Comparison of ENCODE assay signal across 9 cellular contexts in genomic region chr16:52912565-52913173, GRCh38.
A peak's percentile ranks its signal among the peaks of the same experiment; 100 is the strongest.
DNase-seq lines count a peak whose midpoint lies in the region; ATAC-seq, FAIRE-seq and TF ChIP-seq lines count a peak whose summit lies in the region.
"Had no signal": no experiment of that assay in that cellular context is flagged by ENCODE, and none has a peak within 500 bp of the region (broad histone marks: within the 10 kb centered on the region; RNA-seq: fewer than 3 reads in every experiment).

No MANE protein-coding gene starts in this region.

- H3K4me3 Mint-ChIP-seq in endothelial cell (ENCODE audit: unreplicated experiment) (no peak overlapping the region), mesothelial cell of epicardium (no peak overlapping the region)

- H3K4me3 ChIP-seq in DOHH2 (ENCODE audit: low read length), result no peak overlapping the region
- H3K4me3 ChIP-seq: thoracic aorta had no signal

- peak; percentile 5 for FAIRE-seq in urothelium cell line (lab: Jason Lieb, UNC)

- H3K36me3 ChIP-seq in DOHH2 (ENCODE audit: control insufficient read depth, low read length), result no peaks in the 10 kb centered on the region
- H3K36me3 ChIP-seq: thoracic aorta had no signal

- H3K27me3 ChIP-seq in DOHH2 (ENCODE audit: control insufficient read depth, low read length), result no peaks in the 10 kb centered on the region

- no peaks in the 10 kb centered on the region for H3K79me2 ChIP-seq in DOHH2 (ENCODE audit: control insufficient read depth, low read length)

- peak; percentile 55 for DNase-seq in LoVo (ENCODE audit: low spot score)
- DNase-seq in SHP77 treated with DMSO at 0.1 percent for 48 hours (lab: John Stamatoyannopoulos, UW), result peak; percentile 48
- peak; percentile 74 for DNase-seq in endothelial cell (ENCODE audit: low spot score)
- DNase-seq in mesothelial cell of epicardium (ENCODE audit: low spot score in 2 of 2, unreplicated experiment in 2 of 2), result peak in 1 of 2 experiments; percentile 68
- DNase-seq in urothelium cell line (ENCODE audit: low spot score), result peak; percentile 63
- DNase-seq in posterior vena cava (ENCODE audit: low spot score), result no peak

- H3K27me3 Mint-ChIP-seq in endothelial cell (ENCODE audit: unreplicated experiment) (peaks cover 8% of the 10 kb centered on the region), mesothelial cell of epicardium (ENCODE audit: low read depth) (peaks cover 25% of the 10 kb centered on the region)

- intact Hi-C loops in posterior vena cava (cut with DNase I), result no loop called here

- H3K27ac ChIP-seq in DOHH2 (ENCODE audit: low read depth, low read length), result no peak overlapping the region
- H3K27ac ChIP-seq: thoracic aorta had no signal

- H3K9me3 ChIP-seq in DOHH2 (ENCODE audit: control insufficient read depth, insufficient read depth, low read length), result no peaks in the 10 kb centered on the region
- H3K9me3 ChIP-seq: thoracic aorta had no signal

- no peaks in the 10 kb centered on the region for H3K9me2 ChIP-seq in DOHH2 (replicated peaks; ENCODE audit: control insufficient read depth, low read length)

- no peak overlapping the region for H3K27ac Mint-ChIP-seq in endothelial cell (ENCODE audit: unreplicated experiment)
- no peak overlapping the region for H3K27ac Mint-ChIP-seq in mesothelial cell of epicardium

- H3K4me1 ChIP-seq in DOHH2 (ENCODE audit: control insufficient read depth, low read length), result no peaks in the 10 kb centered on the region

- no peaks in the 10 kb centered on the region for H3K36me3 Mint-ChIP-seq in endothelial cell (ENCODE audit: low read depth, unreplicated experiment)
- no peaks in the 10 kb centered on the region for H3K36me3 Mint-ChIP-seq in mesothelial cell of epicardium

- H3K4me1 Mint-ChIP-seq in endothelial cell (ENCODE audit: unreplicated experiment) (no peaks in the 10 kb centered on the region), mesothelial cell of epicardium (no peaks in the 10 kb centered on the region)

- TF ChIP-seq CTCF in DOHH2 (IDR thresholded peaks at IDR 0.05; ENCODE audit: low read depth, low read length, poor library complexity, severe bottlenecking), result peak; percentile 89
- TF ChIP-seq CTCF in endothelial cell (IDR thresholded peaks at IDR 0.05; ENCODE audit: unreplicated experiment), result peak; percentile 74
- peak; percentile 49 for TF ChIP-seq CTCF in mesothelial cell of epicardium (IDR thresholded peaks at IDR 0.05; ENCODE audit: unreplicated experiment)

- H3K9me3 Mint-ChIP-seq in endothelial cell (ENCODE audit: unreplicated experiment), result no peaks in the 10 kb centered on the region
- H3K9me3 Mint-ChIP-seq in mesothelial cell of epicardium, result no peaks in the 10 kb centered on the region

- H3K4me2 ChIP-seq in DOHH2 (ENCODE audit: low read length), result no peak overlapping the region

- no peaks in the 10 kb centered on the region for H4K20me1 ChIP-seq in DOHH2 (ENCODE audit: control insufficient read depth, insufficient read depth, low read depth, low read length)

- H3F3A ChIP-seq in DOHH2 (ENCODE audit: control insufficient read depth, insufficient read depth), result no peaks in the 10 kb centered on the region

- ATAC-seq in GM21390 (IDR thresholded peaks at IDR 0.05; ENCODE audit: unreplicated experiment), result peak; percentile 87
